ENCODE assay signal across 14 cellular contexts in genomic region chr9:129422843-129423700, GRCh38.
DNase-seq lines count a peak whose midpoint lies in the region; ATAC-seq and TF ChIP-seq lines count a peak whose summit lies in the region.
"Had no signal": no experiment of that assay in that cellular context is flagged by ENCODE, and none has a peak within 500 bp of the region (broad histone marks: within the 10 kb centered on the region; RNA-seq: fewer than 3 reads in every experiment).

No MANE protein-coding gene starts in this region.

- intact Hi-C loops in MCF 10A (cut with micrococcal nuclease) = no loop called here

- peaks cover 17 to 26% (median 19%) of the 10 kb centered on the region in 3 donors for H3K4me1 Mint-ChIP-seq in CD8-positive, alpha-beta memory T cell
- H3K4me1 Mint-ChIP-seq in natural killer cell treated with Interleukin-12 subunit alpha and Interleukin-12 subunit beta and Interleukin-15 and Interleukin-18, amount 100 ng/mL, for 72 hours (ENCODE audit: low read depth in 2 of 2) = peaks cover 14 to 26% of the 10 kb centered on the region in 2 donors
- H3K4me1 Mint-ChIP-seq in MCF 10A (ENCODE audit: insufficient read depth, unreplicated experiment) = peaks cover 4% of the 10 kb centered on the region

- H3K4me3 Mint-ChIP-seq in CD8-positive, alpha-beta memory T cell = no peak overlapping the region
- no peak overlapping the region for H3K4me3 Mint-ChIP-seq in natural killer cell treated with Interleukin-12 subunit alpha and Interleukin-12 subunit beta and Interleukin-15 and Interleukin-18, amount 100 ng/mL, for 72 hours
- no peak overlapping the region for H3K4me3 Mint-ChIP-seq in MCF 10A (ENCODE audit: unreplicated experiment)

- POLR2A ChIA-PET in CD8-positive, alpha-beta memory T cell (lab: Charles Lee) = no interaction called here
- POLR2A ChIA-PET in MCF 10A (lab: Yijun Ruan, JAX) = interaction anchor here (0.7 to 1.3 kb wide), 3 partner anchors 60 to 251 kb away, joined by 3 read pairs; no protein-coding TSS in a partner anchor

- no peaks in the 10 kb centered on the region for H3K27me3 ChIP-seq in CD8-positive, alpha-beta memory T cell (ENCODE audit: insufficient read depth, low read length, poor library complexity, severe bottlenecking)

- no peak overlapping the region for H3K27ac ChIP-seq in CD8-positive, alpha-beta memory T cell (ENCODE audit: low read depth, low read length)
- H3K27ac ChIP-seq: parathyroid adenoma, thoracic aorta had no signal

- H3K4me1 ChIP-seq in CD8-positive, alpha-beta memory T cell (ENCODE audit: insufficient read depth, low read length) = peaks cover 6% of the 10 kb centered on the region
- H3K4me1 ChIP-seq: parathyroid adenoma had no signal

- H3K27me3 Mint-ChIP-seq in CD8-positive, alpha-beta memory T cell = peaks cover 0 to 5% of the 10 kb centered on the region in 2 donors
- H3K27me3 Mint-ChIP-seq in natural killer cell treated with Interleukin-12 subunit alpha and Interleukin-12 subunit beta and Interleukin-15 and Interleukin-18, amount 100 ng/mL, for 72 hours = peaks cover 0 to 3% of the 10 kb centered on the region in 2 donors
- H3K27me3 Mint-ChIP-seq in MCF 10A (ENCODE audit: insufficient read depth, unreplicated experiment) = peaks cover 14% of the 10 kb centered on the region

- H3K9me3 Mint-ChIP-seq in CD8-positive, alpha-beta memory T cell = no peaks in the 10 kb centered on the region
- no peaks in the 10 kb centered on the region for H3K9me3 Mint-ChIP-seq in natural killer cell treated with Interleukin-12 subunit alpha and Interleukin-12 subunit beta and Interleukin-15 and Interleukin-18, amount 100 ng/mL, for 72 hours
- no peaks in the 10 kb centered on the region for H3K9me3 Mint-ChIP-seq in MCF 10A (ENCODE audit: unreplicated experiment)

- no peaks in the 10 kb centered on the region for H3K9me3 ChIP-seq in CD8-positive, alpha-beta memory T cell (ENCODE audit: low read length)
- H3K9me3 ChIP-seq: thoracic aorta had no signal

- H3K27ac Mint-ChIP-seq in CD8-positive, alpha-beta memory T cell = peak overlapping the region; percentile 52 to 94 (median 74)
- H3K27ac Mint-ChIP-seq in natural killer cell treated with Interleukin-12 subunit alpha and Interleukin-12 subunit beta and Interleukin-15 and Interleukin-18, amount 100 ng/mL, for 72 hours = peak overlapping the region; percentile 35 to 80
- H3K27ac Mint-ChIP-seq in MCF 10A (ENCODE audit: low read depth, unreplicated experiment) = no peak overlapping the region

- H3K36me3 ChIP-seq in CD8-positive, alpha-beta memory T cell (ENCODE audit: insufficient read depth, low read length) = no peaks in the 10 kb centered on the region
- H3K36me3 ChIP-seq: thoracic aorta had no signal

- no peak for DNase-seq in CD8-positive, alpha-beta memory T cell
- peak; percentile 55 for DNase-seq in NCI-H69 (lab: John Stamatoyannopoulos, UW)
- DNase-seq in epithelial cell of esophagus (ENCODE audit: low read depth) = peak; percentile 19
- DNase-seq in natural killer cell treated with Interleukin-12 subunit alpha and Interleukin-12 subunit beta and Interleukin-15 and Interleukin-18, amount 100 ng/mL, for 72 hours (ENCODE audit: low spot score) = no peak
- no peak for DNase-seq in GM19240 (ENCODE audit: insufficient read length, low spot score)
- DNase-seq in cerebellar nuclear complex (lab: John Stamatoyannopoulos, UW) = no peak
- no peak for DNase-seq in MCF 10A (ENCODE audit: unreplicated experiment)
- DNase-seq: activated CD4-positive, CD25-positive, alpha-beta regulatory T cell treated with anti-CD3 and anti-CD28 coated beads, Interleukin-2, amount 50 U/mL, for 72 hours; DND-41; effector memory CD4-positive, alpha-beta T cell; NCI-H2081 had no signal

- TF ChIP-seq CTCF in epithelial cell of esophagus (IDR thresholded peaks at IDR 0.05; ENCODE audit: insufficient read depth, low read depth, low read length, missing control alignments) = no peak
- TF ChIP-seq CTCF in MCF 10A (IDR thresholded peaks at IDR 0.05; ENCODE audit: unreplicated experiment) = no peak

- H3K4me3 ChIP-seq in CD8-positive, alpha-beta memory T cell (ENCODE audit: low read length) = no peak overlapping the region
- no peak overlapping the region for H3K4me3 ChIP-seq in epithelial cell of esophagus (ENCODE audit: low read length)
- H3K4me3 ChIP-seq: thoracic aorta had no signal

- ATAC-seq in natural killer cell treated with Interleukin-12 subunit alpha and Interleukin-12 subunit beta and Interleukin-15 and Interleukin-18, amount 100 ng/mL, for 72 hours = peak; percentile 51 to 74
- ATAC-seq in HG03354 (IDR thresholded peaks at IDR 0.05; ENCODE audit: poor library complexity, severe bottlenecking, unreplicated experiment) = no peak

- no TSS peak for BruUV-seq in MCF 10A (replicated peaks; lab: Mats Ljungman, UMichigan)

- CTCF ChIA-PET in CD8-positive, alpha-beta memory T cell (lab: Charles Lee) = interaction anchor here (1.0 to 1.7 kb wide), 2 partner anchors 37 to 40 kb away, joined by 3 to 6 read pairs; no protein-coding TSS in a partner anchor
- CTCF ChIA-PET in MCF 10A (lab: Yijun Ruan, JAX) = no interaction called here

- no peaks in the 10 kb centered on the region for H3K36me3 Mint-ChIP-seq in CD8-positive, alpha-beta memory T cell
- no peaks in the 10 kb centered on the region for H3K36me3 Mint-ChIP-seq in natural killer cell treated with Interleukin-12 subunit alpha and Interleukin-12 subunit beta and Interleukin-15 and Interleukin-18, amount 100 ng/mL, for 72 hours
- H3K36me3 Mint-ChIP-seq in MCF 10A (ENCODE audit: insufficient read depth, unreplicated experiment) = no peaks in the 10 kb centered on the region

Comparison
In these comparisons a context has a peak if more than half of its experiments do, and no peak if none do; other contexts are left out.
1. DNase-seq: peak in NCI-H69 (single experiment) and epithelial cell of esophagus (single experiment); none in CD8-positive, alpha-beta memory T cell (0 of 5), natural killer cell treated with Interleukin-12 subunit alpha and Interleukin-12 subunit beta and Interleukin-15 and Interleukin-18, amount 100 ng/mL, for 72 hours (single experiment), GM19240 (single experiment), cerebellar nuclear complex (0 of 2) and MCF 10A (single experiment).